In the genomic region with DNA sequence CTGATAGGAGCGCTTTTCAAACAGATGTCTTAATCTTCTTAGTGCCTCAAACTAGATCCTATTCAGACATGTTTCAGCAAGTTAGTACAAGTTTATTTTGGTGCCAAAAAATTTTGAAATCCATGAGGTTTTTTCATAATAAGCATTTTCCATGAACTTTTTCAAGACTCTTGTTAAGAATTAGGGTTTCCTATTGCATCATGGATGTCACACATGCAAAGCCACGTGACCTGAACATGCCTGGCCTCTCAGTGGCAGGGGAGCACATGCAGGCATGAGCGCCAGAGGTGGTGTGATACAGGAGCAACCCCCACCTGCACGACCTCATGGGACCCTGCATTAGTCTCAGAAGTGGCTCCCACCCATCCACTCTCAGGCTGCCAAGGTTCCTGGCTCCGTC, we compare ENCODE assay signal across 21 cellular contexts.
DNase-seq lines count a peak whose midpoint lies in the region; ATAC-seq and TF ChIP-seq lines count a peak whose summit lies in the region.
"Had no signal": no experiment of that assay in that cellular context is flagged by ENCODE, and none has a peak within 500 bp of the region (broad histone marks: within the 10 kb centered on the region; RNA-seq: fewer than 3 reads in every experiment).

No MANE protein-coding gene starts in this region.

- H3K9me3 ChIP-seq in BLaER1, result peaks cover 33% of the 10 kb centered on the region
- no peaks in the 10 kb centered on the region for H3K9me3 ChIP-seq in right cardiac atrium (ENCODE audit: control insufficient read depth, low read length)
- H3K9me3 ChIP-seq: colonic mucosa, Peyer's patch had no signal

- in situ Hi-C loops in SK-MEL-5 (cut with HindIII; ENCODE audit: low pct_unique_long_range_greater_than_20kb, low sequenced_read_pairs), result no loop called here

- no peak for TF ChIP-seq CTCF in cardiac fibroblast (IDR thresholded peaks at IDR 0.05; ENCODE audit: low read depth, low read length)

- H3K9ac ChIP-seq in BLaER1, result no peak overlapping the region

- peak; percentile 35 to 48 for ATAC-seq in right cardiac atrium
- ATAC-seq: natural killer cell treated with Interleukin-12 subunit alpha and Interleukin-12 subunit beta and Interleukin-15 and Interleukin-18, amount 100 ng/mL, for 72 hours had no signal

- 78% methylated on average over 5 of the region's 5 CpGs for whole genome bisulfite sequencing in right cardiac atrium

- intact Hi-C loops in right cardiac atrium (cut with DNase I), result no loop called here

- peaks cover 65% of the 10 kb centered on the region for H3K36me3 ChIP-seq in BLaER1
- H3K36me3 ChIP-seq: colonic mucosa had no signal

- no peak overlapping the region for H3K27ac ChIP-seq in BLaER1
- no peak overlapping the region for H3K27ac ChIP-seq in right cardiac atrium (ENCODE audit: low read length)
- H3K27ac ChIP-seq: colonic mucosa, Peyer's patch had no signal

- DNase-seq in SK-MEL-5 (ENCODE audit: low read depth, low spot score), result peak; percentile 7
- peak; percentile 39 to 70 for DNase-seq in cardiac fibroblast (ENCODE audit: low read depth in 2 of 2)
- DNase-seq in right cardiac atrium, result peak; percentile 59 to 73 (median 61)
- DNase-seq in HPDE6-E6E7 (ENCODE audit: extremely low spot score), result no peak
- no peak for DNase-seq in GM19238 (ENCODE audit: insufficient read length, low spot score)
- DNase-seq in NOMO-1 treated with DMSO at 0.1 percent for 48 hours (lab: John Stamatoyannopoulos, UW; ENCODE audit: unreplicated experiment), result no peak
- DNase-seq in HUDEP-2 (lab: John Stamatoyannopoulos, UW; ENCODE audit: unreplicated experiment in 76 of 76), result no peak
- DNase-seq: activated CD4-positive, alpha-beta T cell treated with anti-CD3 and anti-CD28 coated beads for 4 hours; AML-193; amniotic stem cell; colonic mucosa; glutamatergic neuron; Kasumi-1; NCI-H1417 treated with DMSO at 0.1 percent for 48 hours; NCI-H774; Peyer's patch; posterior cingulate gyrus; small intestine; stimulated activated CD4-positive, alpha-beta T cell treated with anti-CD3 and anti-CD28 coated beads, Interleukin-4, amount 100 ng/mL, for 1 hour had no signal

- H3K4me2 ChIP-seq in BLaER1, result peak overlapping the region; percentile 44

- 0 out of 2 replicates have a peak, but pooled peaks cover 8% of the 10 kb centered on the region for H4K20me1 ChIP-seq in BLaER1

- no peaks in the 10 kb centered on the region for H3K27me3 ChIP-seq in BLaER1
- H3K27me3 ChIP-seq in right cardiac atrium (ENCODE audit: control insufficient read depth, insufficient read depth), result no peaks in the 10 kb centered on the region
- H3K27me3 ChIP-seq: colonic mucosa, Peyer's patch had no signal

- H3K4me3 ChIP-seq in BLaER1, result no peak overlapping the region
- H3K4me3 ChIP-seq in cardiac fibroblast (replicated peaks in 1 of 2; ENCODE audit: low read depth in 2 of 2, low read length in 2 of 2), result no peak overlapping the region
- H3K4me3 ChIP-seq in right cardiac atrium (ENCODE audit: low read length), result no peak overlapping the region
- H3K4me3 ChIP-seq: colonic mucosa, Peyer's patch had no signal

- H3K4me1 ChIP-seq in BLaER1 (peaks cover 21% of the 10 kb centered on the region), right cardiac atrium (ENCODE audit: control insufficient read depth, insufficient read depth, low read length) (no peaks in the 10 kb centered on the region)
- H3K4me1 ChIP-seq: colonic mucosa had no signal

Comparison
In these comparisons a context has a peak if more than half of its experiments do, and no peak if none do; other contexts are left out.
1. DNase-seq: peak in SK-MEL-5 (single experiment), cardiac fibroblast (2 of 2) and right cardiac atrium (3 of 3); none in HPDE6-E6E7 (single experiment), GM19238 (single experiment), NOMO-1 treated with DMSO at 0.1 percent for 48 hours (single experiment) and HUDEP-2 (0 of 76).